ENCODE assay signal across 8 cellular contexts in the genomic region with DNA sequence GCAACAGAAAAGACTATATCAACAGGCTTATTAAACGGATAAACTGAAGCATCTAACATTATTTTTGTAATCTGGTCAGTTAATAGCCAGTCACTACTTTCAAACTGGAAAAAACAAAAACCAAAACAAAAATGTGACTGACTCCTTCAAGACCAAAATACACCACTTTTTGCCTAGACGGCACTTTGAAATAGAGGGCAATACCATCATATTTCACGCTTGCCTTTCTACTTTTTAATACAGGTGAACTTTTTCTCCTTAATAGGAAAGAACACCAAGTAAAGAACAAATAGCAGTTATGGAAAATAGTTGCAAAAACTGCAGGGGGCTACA. TPM values are rescaled to one million over a fixed set of nuclear protein-coding genes. Genes with fewer than 3 reads are reported as not detected.
DNase-seq lines count a peak whose midpoint lies in the region; FAIRE-seq and TF ChIP-seq lines count a peak whose summit lies in the region.

No MANE protein-coding gene starts in this region.

- peaks cover 19% of the 10 kb centered on the region for H3K36me3 Mint-ChIP-seq in T-helper 2 cell treated with Interferon-gamma antibody and Interleukin-4, amounts not matched to agents 5 μg/mL and 100 μg/mL, for 36 hours (ENCODE audit: low read depth)
- H3K36me3 Mint-ChIP-seq in activated T-helper 1 cell treated with anti-CD3 and anti-CD28 coated beads, Interleukin-12 subunit alpha, Interleukin-12 subunit beta, Interleukin-2, Interleukin-4 antibody, amounts not matched to agents 30 ng/mL and 10 ng/mL and 1 ng/mL, durations not matched to agents 14 hours and 24 hours and 36 hours (ENCODE audit: low read depth), result peaks cover 3% of the 10 kb centered on the region

- DNase-seq in T-helper 2 cell treated with Interferon-gamma antibody and Interleukin-4, amounts not matched to agents 5 μg/mL and 100 μg/mL, for 36 hours (ENCODE audit: low spot score), result no peak
- DNase-seq in T-helper 2 cell, result no peak
- no peak for DNase-seq in activated T-helper 1 cell treated with anti-CD3 and anti-CD28 coated beads, Interleukin-12 subunit alpha, Interleukin-12 subunit beta, Interleukin-2, Interleukin-4 antibody, amounts not matched to agents 30 ng/mL and 10 ng/mL and 1 ng/mL, durations not matched to agents 14 hours and 24 hours and 36 hours (ENCODE audit: low spot score)
- no peak for DNase-seq in keratinocyte (ENCODE audit: low read depth, low spot score)
- DNase-seq in suprapubic skin (ENCODE audit: low spot score in 2 of 2), result no peak
- no peak for DNase-seq in NCI-H748 (lab: John Stamatoyannopoulos, UW; ENCODE audit: unreplicated experiment)
- DNase-seq in NCI-H2107 (lab: John Stamatoyannopoulos, UW), result no peak
- DNase-seq in activated gamma-delta T cell (lab: John Stamatoyannopoulos, UW), result no peak

- WGBS in suprapubic skin, result 40% methylated on average over 3 of the region's 3 CpGs

- no peak for TF ChIP-seq EP300 in suprapubic skin (IDR thresholded peaks at IDR 0.05)

- peak overlapping the region; percentile 94 for H3K27ac Mint-ChIP-seq in T-helper 2 cell treated with Interferon-gamma antibody and Interleukin-4, amounts not matched to agents 5 μg/mL and 100 μg/mL, for 36 hours
- H3K27ac Mint-ChIP-seq in activated T-helper 1 cell treated with anti-CD3 and anti-CD28 coated beads, Interleukin-12 subunit alpha, Interleukin-12 subunit beta, Interleukin-2, Interleukin-4 antibody, amounts not matched to agents 30 ng/mL and 10 ng/mL and 1 ng/mL, durations not matched to agents 14 hours and 24 hours and 36 hours, result peak overlapping the region; percentile 96

- H4K20me1 ChIP-seq in keratinocyte (ENCODE audit: control insufficient read depth, extremely low read depth, insufficient read depth, low read length), result no peaks in the 10 kb centered on the region

- no peak for TF ChIP-seq POLR2A in suprapubic skin (IDR thresholded peaks at IDR 0.05)

- H3K4me1 ChIP-seq in keratinocyte (ENCODE audit: control insufficient read depth, extremely low read depth, insufficient read depth, low read length) (peaks cover 12% of the 10 kb centered on the region), suprapubic skin (peaks cover 23% of the 10 kb centered on the region)

- H3K79me2 ChIP-seq in keratinocyte (ENCODE audit: control insufficient read depth, insufficient read depth, low read length), result peaks cover 30% of the 10 kb centered on the region

- peak overlapping the region; percentile 81 for H3K4me2 ChIP-seq in keratinocyte (ENCODE audit: control insufficient read depth, extremely low read depth, insufficient read depth, low read depth, low read length)

- H3K4me3 Mint-ChIP-seq in T-helper 2 cell treated with Interferon-gamma antibody and Interleukin-4, amounts not matched to agents 5 μg/mL and 100 μg/mL, for 36 hours, result peak overlapping the region; percentile 97
- H3K4me3 Mint-ChIP-seq in activated T-helper 1 cell treated with anti-CD3 and anti-CD28 coated beads, Interleukin-12 subunit alpha, Interleukin-12 subunit beta, Interleukin-2, Interleukin-4 antibody, amounts not matched to agents 30 ng/mL and 10 ng/mL and 1 ng/mL, durations not matched to agents 14 hours and 24 hours and 36 hours, result peak overlapping the region; percentile 99

- no peaks in the 10 kb centered on the region for H3K27me3 ChIP-seq in keratinocyte (ENCODE audit: control insufficient read depth, extremely low read depth, insufficient read depth, low read length)
- H3K27me3 ChIP-seq in suprapubic skin, result no peaks in the 10 kb centered on the region

- H3K9ac ChIP-seq in keratinocyte (ENCODE audit: control insufficient read depth, extremely low read depth, insufficient read depth, low read length), result peak overlapping the region; percentile 95

- no peaks in the 10 kb centered on the region for H3K9me1 ChIP-seq in keratinocyte (ENCODE audit: control insufficient read depth, extremely low read depth, insufficient read depth, low read length)

- H3K4me3 ChIP-seq in keratinocyte (ENCODE audit: control insufficient read depth in 2 of 3, extremely low read depth in 1 of 3, insufficient read depth in 2 of 3, low read depth in 1 of 3, low read length in 3 of 3) (peak overlapping the region; percentile 57 to 93 (median 68)), suprapubic skin (peak overlapping the region; percentile 72)

- H3K27ac ChIP-seq in keratinocyte (ENCODE audit: control insufficient read depth, insufficient read depth, low read length) (peak overlapping the region; percentile 65), suprapubic skin (peak overlapping the region; percentile 86)

- H3K9me3 ChIP-seq in keratinocyte (ENCODE audit: control insufficient read depth, low read depth, low read length), result no peaks in the 10 kb centered on the region
- no peaks in the 10 kb centered on the region for H3K9me3 ChIP-seq in suprapubic skin

- no peaks in the 10 kb centered on the region for H3K9me3 Mint-ChIP-seq in T-helper 2 cell treated with Interferon-gamma antibody and Interleukin-4, amounts not matched to agents 5 μg/mL and 100 μg/mL, for 36 hours
- no peaks in the 10 kb centered on the region for H3K9me3 Mint-ChIP-seq in activated T-helper 1 cell treated with anti-CD3 and anti-CD28 coated beads, Interleukin-12 subunit alpha, Interleukin-12 subunit beta, Interleukin-2, Interleukin-4 antibody, amounts not matched to agents 30 ng/mL and 10 ng/mL and 1 ng/mL, durations not matched to agents 14 hours and 24 hours and 36 hours

- FAIRE-seq in keratinocyte (lab: Jason Lieb, UNC), result no peak

- H3K27me3 Mint-ChIP-seq in T-helper 2 cell treated with Interferon-gamma antibody and Interleukin-4, amounts not matched to agents 5 μg/mL and 100 μg/mL, for 36 hours (ENCODE audit: low read depth), result no peaks in the 10 kb centered on the region
- H3K27me3 Mint-ChIP-seq in activated T-helper 1 cell treated with anti-CD3 and anti-CD28 coated beads, Interleukin-12 subunit alpha, Interleukin-12 subunit beta, Interleukin-2, Interleukin-4 antibody, amounts not matched to agents 30 ng/mL and 10 ng/mL and 1 ng/mL, durations not matched to agents 14 hours and 24 hours and 36 hours (ENCODE audit: insufficient read depth), result peaks cover 3% of the 10 kb centered on the region

- H2AFZ ChIP-seq in keratinocyte (ENCODE audit: control insufficient read depth, low read length), result peak overlapping the region; percentile 84

- TF ChIP-seq CTCF in keratinocyte (optimal IDR thresholded peaks at IDR 0.05 in 1 of 3, IDR thresholded peaks at IDR 0.05 in 1 of 3, conservative IDR thresholded peaks at IDR 0.05 in 1 of 3; ENCODE audit: extremely low read depth in 1 of 3, insufficient read depth in 2 of 3, low read length in 3 of 3), result no peak
- no peak for TF ChIP-seq CTCF in suprapubic skin (IDR thresholded peaks at IDR 0.05)

- peaks cover 29% of the 10 kb centered on the region for H3K4me1 Mint-ChIP-seq in T-helper 2 cell treated with Interferon-gamma antibody and Interleukin-4, amounts not matched to agents 5 μg/mL and 100 μg/mL, for 36 hours (ENCODE audit: low read depth)
- peaks cover 37% of the 10 kb centered on the region for H3K4me1 Mint-ChIP-seq in activated T-helper 1 cell treated with anti-CD3 and anti-CD28 coated beads, Interleukin-12 subunit alpha, Interleukin-12 subunit beta, Interleukin-2, Interleukin-4 antibody, amounts not matched to agents 30 ng/mL and 10 ng/mL and 1 ng/mL, durations not matched to agents 14 hours and 24 hours and 36 hours (ENCODE audit: low read depth)

- H3K36me3 ChIP-seq in keratinocyte (ENCODE audit: control insufficient read depth in 2 of 2, extremely low read depth in 1 of 2, insufficient read depth in 2 of 2, low read length in 2 of 2) (no peaks in the 10 kb centered on the region), suprapubic skin (peaks cover 9% of the 10 kb centered on the region)

- intact Hi-C loops in activated T-helper 1 cell treated with anti-CD3 and anti-CD28 coated beads, Interleukin-12 subunit alpha, Interleukin-12 subunit beta, Interleukin-2, Interleukin-4 antibody, amounts not matched to agents 30 ng/mL and 10 ng/mL and 1 ng/mL, durations not matched to agents 14 hours and 24 hours and 36 hours (cut with micrococcal nuclease), result loop anchor here (1.0 to 5.0 kb wide), 13 partner anchors 11 to 1419 kb away; a partner anchor contains a TSS

- dilution Hi-C loops in keratinocyte (cut with MboI; ENCODE audit: extremely low pct_ligation_motif_present, low sequenced_read_pairs), result no loop called here

RNA-seq across cellular contexts. Expression of a gene that starts 0.6 kb away (rescaled TPM):
- 123 and 135 TPM in 2 replicates for total RNA-seq in activated T-helper 1 cell treated with anti-CD3 and anti-CD28 coated beads, Interleukin-12 subunit alpha, Interleukin-12 subunit beta, Interleukin-2, Interleukin-4 antibody, amounts not matched to agents 30 ng/mL and 10 ng/mL and 1 ng/mL, durations not matched to agents 14 hours and 24 hours and 36 hours
- 35.3 to 71.7 TPM (median 52.0 TPM) in 3 replicates for polyA plus RNA-seq in keratinocyte
- 34.9 TPM for polyA plus RNA-seq in keratinocyte (2011; ENCODE audit: low read depth)
- 26.7 and 41.9 TPM in 2 replicates for polyA plus RNA-seq in keratinocyte (2011; cell fraction: cytosol; rRNA removed)
- 62.6 and 83.7 TPM in 2 replicates for polyA plus RNA-seq in keratinocyte (2011; cell fraction: nucleus; rRNA removed)
- polyA plus RNA-seq in keratinocyte (2012; ENCODE audit: low replicate concordance), result 16.1 and 32.9 TPM in 2 replicates
- 8.6 to 53.9 TPM (median 34.8 TPM) in 3 replicates for polyA minus RNA-seq in keratinocyte
- 35.5 TPM for polyA minus RNA-seq in keratinocyte (2011; cell fraction: cytosol; rRNA and poly(A)+ RNA removed)
- 28.3 and 47.9 TPM in 2 replicates for polyA minus RNA-seq in keratinocyte (2011; cell fraction: nucleus; rRNA and poly(A)+ RNA removed)
- 10 to 100 TPM; 13.3 to 82.7 (median 25.3) TPM for total RNA-seq in suprapubic skin

RNA-seq across cellular contexts. Expression of a gene that starts 59.7 kb away (rescaled TPM):
- 5.9 and 6.3 TPM in 2 replicates for total RNA-seq in activated T-helper 1 cell treated with anti-CD3 and anti-CD28 coated beads, Interleukin-12 subunit alpha, Interleukin-12 subunit beta, Interleukin-2, Interleukin-4 antibody, amounts not matched to agents 30 ng/mL and 10 ng/mL and 1 ng/mL, durations not matched to agents 14 hours and 24 hours and 36 hours
- polyA plus RNA-seq in keratinocyte, result 4.0 to 9.9 TPM (median 5.4 TPM) in 3 replicates
- 0.91 TPM for polyA plus RNA-seq in keratinocyte (2011; ENCODE audit: low read depth)
- 4.6 and 6.2 TPM in 2 replicates for polyA plus RNA-seq in keratinocyte (2011; cell fraction: cytosol; rRNA removed)
- polyA plus RNA-seq in keratinocyte (2011; cell fraction: nucleus; rRNA removed), result 11.0 and 11.9 TPM in 2 replicates
- polyA plus RNA-seq in keratinocyte (2012; ENCODE audit: low replicate concordance), result 4.1 and 4.5 TPM in 2 replicates
- polyA minus RNA-seq in keratinocyte, result 3.0 to 5.0 TPM (median 4.2 TPM) in 3 replicates
- polyA minus RNA-seq in keratinocyte (2011; cell fraction: cytosol; rRNA and poly(A)+ RNA removed), result 4.6 TPM
- polyA minus RNA-seq in keratinocyte (2011; cell fraction: nucleus; rRNA and poly(A)+ RNA removed), result 3.4 and 3.7 TPM in 2 replicates
- total RNA-seq in suprapubic skin, result 10 to 100 TPM in 2 of 4 donors, 1 to 10 TPM in 2; 3.6 to 17.0 (median 9.7) TPM
